ENCODE assay signal across 8 cellular contexts in genomic region chr11:116835791-116836647, GRCh38. TPM values are rescaled to one million over a fixed set of nuclear protein-coding genes. Genes with fewer than 3 reads are reported as not detected.
DNase-seq lines count a peak whose midpoint lies in the region; ATAC-seq, FAIRE-seq and TF ChIP-seq lines count a peak whose summit lies in the region.

No MANE protein-coding gene starts in this region.

- H2AFZ ChIP-seq in keratinocyte (ENCODE audit: control insufficient read depth, low read length) = peak overlapping the region; percentile 90

- intact Hi-C loops in A673 (cut with micrococcal nuclease; ENCODE audit: unreplicated experiment) = loop anchor here (1.0 kb wide), 1 partner anchor 45 kb away; the partner anchor contains the start of gene APOA5

- no peaks in the 10 kb centered on the region for H3K27me3 Mint-ChIP-seq in central memory CD8-positive, alpha-beta T cell

- peak; percentile 95 for TF ChIP-seq CTCF in A673 (conservative IDR thresholded peaks at IDR 0.05; ENCODE audit: low read depth, low read length)
- peak; percentile 63 to 84 (median 83) for TF ChIP-seq CTCF in keratinocyte (optimal IDR thresholded peaks at IDR 0.05 in 1 of 3, IDR thresholded peaks at IDR 0.05 in 1 of 3, conservative IDR thresholded peaks at IDR 0.05 in 1 of 3; ENCODE audit: extremely low read depth in 1 of 3, insufficient read depth in 2 of 3, low read length in 3 of 3)

- TF ChIP-seq POLR2A in GM18526 (IDR thresholded peaks at IDR 0.05; ENCODE audit: extremely low read depth, insufficient read length) = peak; percentile 22

- peak overlapping the region; percentile 49 for H3K27ac Mint-ChIP-seq in central memory CD8-positive, alpha-beta T cell (ENCODE audit: low read depth)

- H3K4me3 Mint-ChIP-seq in central memory CD8-positive, alpha-beta T cell = peak overlapping the region; percentile 79

- POLR2A ChIA-PET in A673 (lab: Charles Lee; ENCODE audit: low non-redundant PET) = interaction anchor here (0.5 to 0.7 kb wide), 4 partner anchors 240 to 492 kb away, joined by 3 to 7 read pairs (median 4); partner anchors contain the start of gene CEP164

- BruUV-seq in A673 (replicated peaks; lab: Mats Ljungman, UMichigan) = no TSS peak

- peak; percentile 48 for FAIRE-seq in keratinocyte (lab: Jason Lieb, UNC)

- dilution Hi-C loops in keratinocyte (cut with MboI; ENCODE audit: extremely low pct_ligation_motif_present, low sequenced_read_pairs) = no loop called here

- peak; percentile 84 for ATAC-seq in HG03066 (IDR thresholded peaks at IDR 0.05; ENCODE audit: low read depth, unreplicated experiment)
- peak; percentile 93 for ATAC-seq in central memory CD8-positive, alpha-beta T cell (replicated peaks; ENCODE audit: extremely low read depth, poor library complexity, severe bottlenecking)

- DNase-seq in A673 (ENCODE audit: low spot score) (peak; percentile 98), NCI-H2171 (lab: John Stamatoyannopoulos, UW) (peak; percentile 95), keratinocyte (ENCODE audit: low read depth, low spot score) (peak; percentile 65)
- DNase-seq in activated CD4-positive, CD25-positive, alpha-beta regulatory T cell treated with anti-CD3 and anti-CD28 coated beads, Interleukin-2, amount 50 U/mL, for 16 hours (ENCODE audit: low read depth, low spot score) = peak; percentile 50
- DNase-seq in central memory CD8-positive, alpha-beta T cell (ENCODE audit: low spot score in 2 of 2) = peak; percentile 58 to 72
- DNase-seq in stimulated activated CD4-positive, alpha-beta T cell treated with anti-CD3 and anti-CD28 coated beads, Interleukin-12 subunit alpha, Interleukin-12 subunit beta, amount 100 ng/mL, for 48 hours (ENCODE audit: low read depth in 2 of 3, low spot score in 1 of 3) = peak; percentile 64 to 69 (median 68)

- H3K9me1 ChIP-seq in keratinocyte (ENCODE audit: control insufficient read depth, extremely low read depth, insufficient read depth, low read length) = no peaks in the 10 kb centered on the region

- H3K27ac ChIP-seq in A673 (ENCODE audit: low read depth, low read length, poor library complexity, severe bottlenecking) (peak overlapping the region; percentile 5), keratinocyte (ENCODE audit: control insufficient read depth, insufficient read depth, low read length) (no peak overlapping the region)

- H3K9me3 Mint-ChIP-seq in central memory CD8-positive, alpha-beta T cell = no peaks in the 10 kb centered on the region

- CTCF ChIA-PET in A673 (lab: Charles Lee) = interaction anchor here (0.7 to 1.6 kb wide), 11 partner anchors 12 to 391 kb away, joined by 3 to 56 read pairs (median 4); partner anchors contain the start of genes APOA5, PAFAH1B2 and ZPR1

- H3K79me2 ChIP-seq in keratinocyte (ENCODE audit: control insufficient read depth, insufficient read depth, low read length) = no peaks in the 10 kb centered on the region

- H3K4me3 ChIP-seq in A673 (ENCODE audit: low read depth, low read length, poor library complexity, severe bottlenecking) (peak overlapping the region; percentile 42), keratinocyte (ENCODE audit: control insufficient read depth in 2 of 3, extremely low read depth in 1 of 3, insufficient read depth in 2 of 3, low read depth in 1 of 3, low read length in 3 of 3) (peak overlapping the region; percentile 13 to 59 (median 51))

- peaks cover 17% of the 10 kb centered on the region for H3K4me1 Mint-ChIP-seq in central memory CD8-positive, alpha-beta T cell

- H3K27me3 ChIP-seq in A673 (replicated peaks; ENCODE audit: insufficient read depth, low read depth, low read length, poor library complexity) = no peaks in the 10 kb centered on the region
- H3K27me3 ChIP-seq in keratinocyte (ENCODE audit: control insufficient read depth, extremely low read depth, insufficient read depth, low read length) = no peaks in the 10 kb centered on the region

- H3K36me3 ChIP-seq in A673 (ENCODE audit: insufficient read depth, low read length, poor library complexity, severe bottlenecking) = no peaks in the 10 kb centered on the region
- H3K36me3 ChIP-seq in keratinocyte (ENCODE audit: control insufficient read depth in 2 of 2, extremely low read depth in 1 of 2, insufficient read depth in 2 of 2, low read length in 2 of 2) = no peaks in the 10 kb centered on the region

- H3K4me1 ChIP-seq in A673 (ENCODE audit: insufficient read depth, low read length, poor library complexity, severe bottlenecking) (peaks cover 6% of the 10 kb centered on the region), keratinocyte (ENCODE audit: control insufficient read depth, extremely low read depth, insufficient read depth, low read length) (peaks cover 4% of the 10 kb centered on the region)

- H3K36me3 Mint-ChIP-seq in central memory CD8-positive, alpha-beta T cell (ENCODE audit: insufficient read depth) = peaks cover 4% of the 10 kb centered on the region

- peak overlapping the region; percentile 18 for H3K9ac ChIP-seq in keratinocyte (ENCODE audit: control insufficient read depth, extremely low read depth, insufficient read depth, low read length)

- H4K20me1 ChIP-seq in keratinocyte (ENCODE audit: control insufficient read depth, extremely low read depth, insufficient read depth, low read length) = no peaks in the 10 kb centered on the region

- H3K4me2 ChIP-seq in keratinocyte (ENCODE audit: control insufficient read depth, extremely low read depth, insufficient read depth, low read depth, low read length) = peak overlapping the region; percentile 86

- H3K9me3 ChIP-seq in A673 (ENCODE audit: low read depth, low read length, poor library complexity, severe bottlenecking) = no peaks in the 10 kb centered on the region
- no peaks in the 10 kb centered on the region for H3K9me3 ChIP-seq in keratinocyte (ENCODE audit: control insufficient read depth, low read depth, low read length)

RNA-seq across cellular contexts. Expression of gene APOA1, which starts 1.4 kb away (rescaled TPM):
- total RNA-seq in A673 (2021) = 0.35 and 0.43 TPM in 2 replicates
- polyA plus RNA-seq in keratinocyte = 0.10 TPM in 1 of 3 replicates, not detected in the others
- 0.56 TPM for polyA plus RNA-seq in keratinocyte (2011; ENCODE audit: low read depth)
- not detected in 2 replicates for polyA plus RNA-seq in keratinocyte (2011; cell fraction: cytosol; rRNA removed)
- polyA plus RNA-seq in keratinocyte (2011; cell fraction: nucleus; rRNA removed) = 0.28 TPM in 1 of 2 replicates, not detected in the other
- 0.25 TPM in 1 of 2 replicates, not detected in the other for polyA plus RNA-seq in keratinocyte (2012; ENCODE audit: low replicate concordance)
- polyA minus RNA-seq in keratinocyte = 0.20 TPM in 1 of 3 replicates, not detected in the others
- polyA minus RNA-seq in keratinocyte (2011; cell fraction: cytosol; rRNA and poly(A)+ RNA removed) = not detected
- 0.53 TPM in 1 of 2 replicates, not detected in the other for polyA minus RNA-seq in keratinocyte (2011; cell fraction: nucleus; rRNA and poly(A)+ RNA removed)

RNA-seq across cellular contexts. Expression of gene APOC3, which starts 6.3 kb away (rescaled TPM):
- total RNA-seq in A673 (2021) = not detected in 2 replicates
- polyA plus RNA-seq in keratinocyte = not detected in 3 replicates
- not detected for polyA plus RNA-seq in keratinocyte (2011; ENCODE audit: low read depth)
- polyA plus RNA-seq in keratinocyte (2011; cell fraction: cytosol; rRNA removed) = not detected in 2 replicates
- polyA plus RNA-seq in keratinocyte (2011; cell fraction: nucleus; rRNA removed) = not detected in 2 replicates
- polyA plus RNA-seq in keratinocyte (2012; ENCODE audit: low replicate concordance) = not detected in 2 replicates
- not detected in 3 replicates for polyA minus RNA-seq in keratinocyte
- not detected for polyA minus RNA-seq in keratinocyte (2011; cell fraction: cytosol; rRNA and poly(A)+ RNA removed)
- not detected in 2 replicates for polyA minus RNA-seq in keratinocyte (2011; cell fraction: nucleus; rRNA and poly(A)+ RNA removed)

RNA-seq across cellular contexts. Expression of gene APOA4, which starts 12.9 kb away (rescaled TPM):
- not detected in 2 replicates for total RNA-seq in A673 (2021)
- polyA plus RNA-seq in keratinocyte = not detected in 3 replicates
- not detected for polyA plus RNA-seq in keratinocyte (2011; ENCODE audit: low read depth)
- not detected in 2 replicates for polyA plus RNA-seq in keratinocyte (2011; cell fraction: cytosol; rRNA removed)
- not detected in 2 replicates for polyA plus RNA-seq in keratinocyte (2011; cell fraction: nucleus; rRNA removed)
- not detected in 2 replicates for polyA plus RNA-seq in keratinocyte (2012; ENCODE audit: low replicate concordance)
- not detected in 3 replicates for polyA minus RNA-seq in keratinocyte
- polyA minus RNA-seq in keratinocyte (2011; cell fraction: cytosol; rRNA and poly(A)+ RNA removed) = not detected
- not detected in 2 replicates for polyA minus RNA-seq in keratinocyte (2011; cell fraction: nucleus; rRNA and poly(A)+ RNA removed)

RNA-seq across cellular contexts. Expression of gene APOA5, which starts 44.3 kb away (rescaled TPM):
- total RNA-seq in A673 (2021) = not detected in 2 replicates
- not detected in 3 replicates for polyA plus RNA-seq in keratinocyte
- not detected for polyA plus RNA-seq in keratinocyte (2011; ENCODE audit: low read depth)
- polyA plus RNA-seq in keratinocyte (2011; cell fraction: cytosol; rRNA removed) = not detected in 2 replicates
- polyA plus RNA-seq in keratinocyte (2011; cell fraction: nucleus; rRNA removed) = not detected in 2 replicates
- not detected in 2 replicates for polyA plus RNA-seq in keratinocyte (2012; ENCODE audit: low replicate concordance)
- not detected in 3 replicates for polyA minus RNA-seq in keratinocyte
- polyA minus RNA-seq in keratinocyte (2011; cell fraction: cytosol; rRNA and poly(A)+ RNA removed) = not detected
- not detected in 2 replicates for polyA minus RNA-seq in keratinocyte (2011; cell fraction: nucleus; rRNA and poly(A)+ RNA removed)

RNA-seq across cellular contexts. Expression of gene ZPR1, which starts 48.2 kb away (rescaled TPM):
- total RNA-seq in A673 (2021) = 100 and 109 TPM in 2 replicates
- 61.2 to 77.9 TPM (median 71.1 TPM) in 3 replicates for polyA plus RNA-seq in keratinocyte
- polyA plus RNA-seq in keratinocyte (2011; ENCODE audit: low read depth) = 100 TPM
- polyA plus RNA-seq in keratinocyte (2011; cell fraction: cytosol; rRNA removed) = 62.3 and 75.6 TPM in 2 replicates
- polyA plus RNA-seq in keratinocyte (2011; cell fraction: nucleus; rRNA removed) = 40.1 and 54.0 TPM in 2 replicates
- 45.7 and 53.1 TPM in 2 replicates for polyA plus RNA-seq in keratinocyte (2012; ENCODE audit: low replicate concordance)
- polyA minus RNA-seq in keratinocyte = 27.1 to 81.3 TPM (median 50.2 TPM) in 3 replicates
- polyA minus RNA-seq in keratinocyte (2011; cell fraction: cytosol; rRNA and poly(A)+ RNA removed) = 50.1 TPM
- 9.7 and 30.9 TPM in 2 replicates for polyA minus RNA-seq in keratinocyte (2011; cell fraction: nucleus; rRNA and poly(A)+ RNA removed)
